In the genomic region with DNA sequence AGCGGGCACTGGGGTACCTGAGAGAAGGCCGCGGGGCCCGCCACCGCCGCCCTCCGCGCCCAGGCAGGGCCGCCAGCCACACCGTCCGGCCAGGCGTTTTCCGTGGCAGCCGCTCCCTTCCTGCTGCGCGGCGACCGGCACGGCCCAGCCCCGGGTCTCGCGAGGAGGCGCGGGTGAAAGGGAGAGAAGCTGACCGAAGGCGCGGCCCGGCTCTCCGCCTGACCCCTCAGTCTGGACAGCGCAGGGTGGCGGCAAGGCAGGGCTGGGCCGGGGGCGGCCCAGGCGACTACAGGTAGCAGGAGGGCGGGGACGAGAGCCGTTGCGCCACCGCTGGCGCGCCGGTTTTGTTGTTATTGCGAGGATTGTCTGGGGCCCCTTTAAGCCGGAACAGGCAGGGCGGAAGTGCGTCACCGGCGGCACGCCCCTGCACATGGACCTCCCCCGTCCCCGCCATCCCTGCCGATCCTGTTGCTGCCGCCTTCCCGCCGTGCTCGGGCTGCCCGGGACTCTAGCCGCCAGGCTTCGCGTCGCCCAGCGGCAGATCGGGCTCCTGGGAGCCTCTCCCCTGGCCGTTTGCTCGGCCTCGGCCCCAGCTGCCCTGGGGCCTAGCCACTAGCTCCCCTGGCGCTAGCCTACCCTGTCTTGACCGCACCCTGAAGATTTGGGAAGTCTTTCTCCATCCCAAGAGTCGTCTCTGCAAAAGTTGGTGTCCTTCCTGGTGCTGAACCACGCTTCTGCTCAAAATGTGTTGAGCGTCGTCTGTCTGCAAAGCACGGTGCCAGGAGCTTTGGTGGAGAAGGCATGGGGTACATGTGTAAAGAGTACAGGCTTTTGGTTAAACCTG, we compare ENCODE assay signal across 8 cellular contexts. TPM values are rescaled to one million over a fixed set of nuclear protein-coding genes. Genes with fewer than 3 reads are reported as not detected.
DNase-seq lines count a peak whose midpoint lies in the region; ATAC-seq and TF ChIP-seq lines count a peak whose summit lies in the region.

HERPUD2 (minus strand) TSS at position 352 of the 844 bp plus-strand sequence. CDS start 805 bp downstream, outside the sequence.

- peaks cover 47 to 63% (median 57%) of the 10 kb centered on the region in 3 donors for H3K4me1 Mint-ChIP-seq in T-cell

- peak within 1 kb of the TSS; percentile 97 for H3K4me3 ChIP-seq in trophoblast cell (ENCODE audit: low read depth, low read length)
- peak within 1 kb of the TSS; percentile 86 to 93 (median 90) for H3K4me3 ChIP-seq in tibial nerve

- H3K9ac ChIP-seq in trophoblast cell (ENCODE audit: low read length) = peak within 1 kb of the TSS; percentile 90

- H3K79me1 ChIP-seq in trophoblast cell (ENCODE audit: low read length) = peaks cover 13% of the 10 kb centered on the region

- H2BK5ac ChIP-seq in trophoblast cell (ENCODE audit: low read depth, low read length, poor library complexity) = peak within 1 kb of the TSS; percentile 81

- peak within 1 kb of the TSS; percentile 83 for H2BK120ac ChIP-seq in trophoblast cell (ENCODE audit: insufficient read depth, low read length, poor library complexity)

- H3K4me2 ChIP-seq in trophoblast cell (ENCODE audit: low read length) = peak within 1 kb of the TSS; percentile 86

- peak; percentile 82 to 97 for TF ChIP-seq EP300 in tibial nerve (IDR thresholded peaks at IDR 0.05)

- H3K27me3 Mint-ChIP-seq in T-cell = no peaks in the 10 kb centered on the region

- peak within 1 kb of the TSS; percentile 34 for H2BK12ac ChIP-seq in trophoblast cell (ENCODE audit: low read length)

- H4K91ac ChIP-seq in trophoblast cell (ENCODE audit: low read depth, low read length) = peak within 1 kb of the TSS; percentile 95

- peak within 1 kb of the TSS; percentile 61 for H4K12ac ChIP-seq in trophoblast cell (ENCODE audit: low read depth, low read length)

- H3K23ac ChIP-seq in trophoblast cell (ENCODE audit: low read length) = peak within 1 kb of the TSS; percentile 42

- H3K27ac ChIP-seq in adipose tissue (ENCODE audit: low read depth, low read length) (peak within 1 kb of the TSS; percentile 88), trophoblast cell (ENCODE audit: low read depth, low read length) (peak within 1 kb of the TSS; percentile 96), tibial nerve (peak within 1 kb of the TSS; percentile 79 to 99 (median 96))

- peak; percentile 86 to 94 for TF ChIP-seq POLR2A in tibial nerve (IDR thresholded peaks at IDR 0.05)

- H3K36me3 ChIP-seq in trophoblast cell (ENCODE audit: control insufficient read depth in 1 of 2, insufficient read depth in 2 of 2, low read length in 2 of 2) (no peaks in the 10 kb centered on the region), tibial nerve (peaks cover 0 to 11% (median 0%) of the 10 kb centered on the region in 3 donors)

- WGBS in adipose tissue, 3 donors = 0 to 1% (median 0%) methylated on average over 51 to 73 of the region's 73 CpGs
- WGBS in trophoblast cell (ENCODE audit: extremely low coverage, insufficient coverage, insufficient read length) = no CpG with 5 or more reads among the region's 73 CpGs
- 0% methylated on average over 46 to 60 of the region's 73 CpGs for WGBS in tibial nerve, 2 donors

- H3K9me3 ChIP-seq in trophoblast cell (ENCODE audit: insufficient read depth, low read depth, low read length) (no peaks in the 10 kb centered on the region), tibial nerve (no peaks in the 10 kb centered on the region)

- H3K4me1 ChIP-seq in trophoblast cell (ENCODE audit: control insufficient read depth in 1 of 2, insufficient read depth in 2 of 2, low read length in 2 of 2) (peaks cover 8 to 15% of the 10 kb centered on the region in 2 experiments), tibial nerve (peaks cover 0 to 50% (median 32%) of the 10 kb centered on the region in 4 donors)

- H2AFZ ChIP-seq in trophoblast cell (ENCODE audit: insufficient read depth, low read length, poor library complexity) = peak within 1 kb of the TSS; percentile 72

- H3K4ac ChIP-seq in trophoblast cell (ENCODE audit: low read depth, low read length) = peak within 1 kb of the TSS; percentile 62

- ATAC-seq in HG02870 (IDR thresholded peaks at IDR 0.05; ENCODE audit: unreplicated experiment) (peak; percentile 91), T-cell (replicated peaks in 1 of 4) (peak; percentile 87 to 88 (median 88))

- DNase-seq in GM13977 (ENCODE audit: low spot score) (peak; percentile 93), NCI-H146 (lab: John Stamatoyannopoulos, UW) (peak; percentile 96), T-cell (peak; percentile 78 to 95 (median 91)), cardiac septum (ENCODE audit: low spot score) (peak; percentile 99), trophoblast cell (peak; percentile 96 to 99), tibial nerve (ENCODE audit: low spot score in 2 of 2) (peak; percentile 85 to 89)

- H3K27ac Mint-ChIP-seq in T-cell = peak within 1 kb of the TSS; percentile 98 to 99

- H3K27me3 ChIP-seq in trophoblast cell (ENCODE audit: insufficient read depth, low read length) = no peaks in the 10 kb centered on the region
- H3K27me3 ChIP-seq in tibial nerve = no peaks in the 10 kb centered on the region

- peak within 1 kb of the TSS; percentile 94 for H3K18ac ChIP-seq in trophoblast cell (ENCODE audit: low read length)

- CTCF ChIA-PET in T-cell (lab: Charles Lee) = interaction anchor here (0.8 to 2.6 kb wide), 8 partner anchors 16 to 212 kb away, joined by 3 to 20 read pairs (median 4); partner anchors contain the start of gene SEPTIN7 (in 1 of the 2)

- in situ Hi-C loops in GM13977 (cut with MboI; ENCODE audit: low pct_unique_long_range_greater_than_20kb, low sequenced_read_pairs, unreplicated experiment) = no loop called here

- TF ChIP-seq CTCF in GM13977 (IDR thresholded peaks at IDR 0.05; ENCODE audit: extremely low read depth, insufficient read depth, missing control alignments) (peak; percentile 14), tibial nerve (IDR thresholded peaks at IDR 0.05) (peak in 1 of 5 experiments; percentile 47)

- peak within 1 kb of the TSS; percentile 97 to 99 (median 97) for H3K4me3 Mint-ChIP-seq in T-cell

- H3K36me3 Mint-ChIP-seq in T-cell = peaks cover 18% of the 10 kb centered on the region

- peak within 1 kb of the TSS; percentile 64 for H2AK5ac ChIP-seq in trophoblast cell (ENCODE audit: low read length)

- H3K9me3 Mint-ChIP-seq in T-cell = peaks cover 0 to 7% (median 0%) of the 10 kb centered on the region in 3 donors

- intact Hi-C loops in cardiac septum (cut with DNase I) = loop anchor here (10.0 kb wide), 1 partner anchor 610 kb away; no protein-coding TSS in a partner anchor

- peaks cover 13% of the 10 kb centered on the region for H3K79me2 ChIP-seq in trophoblast cell (ENCODE audit: control insufficient read depth, insufficient read depth, low read length, poor library complexity)

- H3K14ac ChIP-seq in trophoblast cell (ENCODE audit: low read length) = peak within 1 kb of the TSS; percentile 95

- POLR2A ChIA-PET in T-cell (lab: Charles Lee) = interaction anchor here (0.7 to 3.7 kb wide), 5 partner anchors 28 to 150 kb away, joined by 3 to 22 read pairs (median 4); partner anchors contain the start of gene SEPTIN7 (in 1 of the 2)

- H4K8ac ChIP-seq in trophoblast cell (ENCODE audit: low read depth, low read length) = peak within 1 kb of the TSS; percentile 90

RNA-seq across cellular contexts. Expression of gene HERPUD2, which starts in this region (rescaled TPM):
- 100 to 1,000 TPM in 1 of 5 donors, 10 to 100 TPM in 4; 58.4 to 122 (median 67.5) TPM for total RNA-seq in T-cell
- 10 to 100 TPM; 12.2 to 16.5 (median 15.0) TPM for polyA plus RNA-seq in adipose tissue
- total RNA-seq in cardiac septum = 17.5 TPM
- polyA plus RNA-seq in trophoblast cell (2013) = 41.0 and 43.0 TPM in 2 replicates
- total RNA-seq in tibial nerve = 10 to 100 TPM; 25.3 to 44.1 (median 39.3) TPM

Comparison
In these comparisons a context has a peak if more than half of its experiments do, and no peak if none do; other contexts are left out.
1. Peak in every context shown above with its lines: DNase-seq, ATAC-seq, H3K4me3 ChIP-seq and H3K27ac ChIP-seq.